Comparison of ENCODE assay signal across 8 cellular contexts in the genomic region with DNA sequence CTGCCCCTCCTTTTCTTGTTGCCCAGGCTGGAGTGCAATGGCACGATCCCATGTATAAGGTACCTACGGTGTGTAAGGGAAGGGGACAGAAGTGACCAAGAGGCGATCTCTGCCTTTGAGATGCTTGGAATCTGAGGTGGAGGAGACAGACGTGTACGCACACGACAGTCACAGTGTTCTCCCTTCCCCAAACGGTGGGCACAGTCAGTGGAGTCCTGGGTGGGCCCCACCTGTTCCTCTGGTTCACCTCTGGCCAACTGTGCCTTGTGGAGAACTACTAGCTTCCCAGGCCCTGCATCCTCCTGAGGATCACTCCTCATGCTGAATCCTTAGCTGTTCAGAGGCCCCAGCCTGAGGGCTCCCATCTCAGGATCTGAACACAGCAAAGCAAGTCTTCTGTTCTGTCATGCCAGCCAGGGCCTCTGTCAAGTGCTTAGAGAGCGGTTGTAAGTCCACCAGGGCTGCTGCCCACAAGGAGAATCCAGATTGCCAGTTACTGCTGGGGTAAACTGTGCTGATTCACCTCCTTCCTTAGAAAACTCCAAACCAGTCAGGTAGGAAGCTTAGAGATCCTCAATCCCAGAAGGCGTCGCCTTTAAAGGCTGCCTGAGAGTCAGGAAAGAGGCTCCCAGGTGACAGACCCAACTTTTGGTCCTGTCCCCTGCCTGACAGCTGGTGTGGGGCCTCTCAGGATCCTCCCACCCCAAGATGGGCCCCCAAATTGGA. TPM values are rescaled to one million over a fixed set of nuclear protein-coding genes. Genes with fewer than 3 reads are reported as not detected.
DNase-seq lines count a peak whose midpoint lies in the region; ATAC-seq and TF ChIP-seq lines count a peak whose summit lies in the region.

No MANE protein-coding gene starts in this region.

- no peak overlapping the region for H2BK120ac ChIP-seq in neuronal stem cell (ENCODE audit: low read depth, low read length)

- WGBS in neuronal stem cell (ENCODE audit: extremely low coverage in 2 of 2, insufficient read length in 2 of 2, insufficient replicate concordance in 1 of 2), 2 donors: no CpG with 5 or more reads among the region's 10 CpGs

- intact Hi-C loops in natural killer cell (cut with micrococcal nuclease): no loop called here

- H3K9ac ChIP-seq in KMS-11 (no peak overlapping the region), neuronal stem cell (ENCODE audit: low read depth, low read length, poor library complexity) (no peak overlapping the region)

- peak overlapping the region; percentile 97 for H3K4me3 Mint-ChIP-seq in natural killer cell

- H3K14ac ChIP-seq in neuronal stem cell (ENCODE audit: low read length): no peak overlapping the region

- no peaks in the 10 kb centered on the region; the same call in 1 of the 2 replicates for H3K36me3 ChIP-seq in BE2C
- H3K36me3 ChIP-seq in KMS-11 (ENCODE audit: insufficient read depth): no peaks in the 10 kb centered on the region
- H3K36me3 ChIP-seq in neuronal stem cell (replicated peaks in 1 of 2; ENCODE audit: control insufficient read depth in 2 of 2, insufficient read depth in 2 of 2, low read length in 2 of 2): peaks cover 0 to 41% of the 10 kb centered on the region in 2 donors

- DNase-seq in BE2C (no peak), choroid plexus epithelial cell (ENCODE audit: low read depth) (no peak), natural killer cell (no peak), neuronal stem cell (ENCODE audit: low spot score) (no peak), AG20443 (ENCODE audit: low spot score) (no peak)

- H3K27me3 Mint-ChIP-seq in natural killer cell (ENCODE audit: low read depth in 2 of 2): no peaks in the 10 kb centered on the region

- no peak overlapping the region for H2AK5ac ChIP-seq in neuronal stem cell (ENCODE audit: low read depth, low read length)

- no peak overlapping the region for H2AFZ ChIP-seq in KMS-11 (ENCODE audit: low read depth)
- H2AFZ ChIP-seq in neuronal stem cell (ENCODE audit: low read length): no peak overlapping the region

- no peak overlapping the region for H3K27ac ChIP-seq in KMS-11
- H3K27ac ChIP-seq in neuronal stem cell (replicated peaks; ENCODE audit: low read length): no peak overlapping the region

- H2BK12ac ChIP-seq in neuronal stem cell (ENCODE audit: low read length): no peak overlapping the region

- H2BK5ac ChIP-seq in neuronal stem cell (ENCODE audit: low read length): no peak overlapping the region

- H3K27me3 ChIP-seq in BE2C (no peaks in the 10 kb centered on the region), KMS-11 (ENCODE audit: insufficient read depth, low read depth) (no peaks in the 10 kb centered on the region), neuronal stem cell (ENCODE audit: control insufficient read depth in 3 of 3, insufficient read depth in 3 of 3, low read depth in 1 of 3, low read length in 3 of 3) (no peaks in the 10 kb centered on the region)

- H3K23ac ChIP-seq in neuronal stem cell (ENCODE audit: low read depth, low read length, poor library complexity): no peak overlapping the region

- H3K9me3 ChIP-seq in BE2C (no peaks in the 10 kb centered on the region), neuronal stem cell (replicated peaks in 1 of 2; ENCODE audit: control insufficient read depth in 2 of 2, insufficient read depth in 1 of 2, low read depth in 1 of 2, low read length in 2 of 2) (no peaks in the 10 kb centered on the region)

- H3K4me1 ChIP-seq in BE2C (peaks cover under 1% of the 10 kb centered on the region; the same call in 1 of the 2 replicates), KMS-11 (ENCODE audit: low read depth, poor library complexity, severe bottlenecking) (peaks cover 41% of the 10 kb centered on the region), neuronal stem cell (ENCODE audit: control insufficient read depth in 2 of 2, insufficient read depth in 1 of 2, low read depth in 1 of 2, low read length in 2 of 2) (peaks cover 7 to 34% of the 10 kb centered on the region in 2 donors)

- no peak overlapping the region for H2BK15ac ChIP-seq in neuronal stem cell (ENCODE audit: low read length)

- peaks cover 11% of the 10 kb centered on the region; the same call in 1 of the 2 replicates for H3K79me2 ChIP-seq in KMS-11 (ENCODE audit: insufficient read depth, low read depth)

- H3K4me1 Mint-ChIP-seq in natural killer cell: peaks cover 32 to 46% of the 10 kb centered on the region in 2 donors

- H3K4me3 ChIP-seq in BE2C (ENCODE audit: low read depth, low read length) (peak overlapping the region; percentile 94), KMS-11 (IDR thresholded peaks at IDR 0.05; ENCODE audit: insufficient read depth, low read depth, low read length) (no peak overlapping the region), choroid plexus epithelial cell (ENCODE audit: low read depth, low read length) (peak overlapping the region; percentile 97), neuronal stem cell (ENCODE audit: low read length in 2 of 2) (peak overlapping the region in 1 of 2 donors; percentile 92)

- peak overlapping the region; percentile 89 to 93 for H3K27ac Mint-ChIP-seq in natural killer cell

- ATAC-seq in natural killer cell (no peak), GM18498 (IDR thresholded peaks at IDR 0.05; ENCODE audit: unreplicated experiment) (no peak), HG03196 (IDR thresholded peaks at IDR 0.05; ENCODE audit: unreplicated experiment) (no peak)

- peaks cover 3% of the 10 kb centered on the region for H3K79me1 ChIP-seq in neuronal stem cell (ENCODE audit: low read depth, low read length)

- H4K8ac ChIP-seq in neuronal stem cell (ENCODE audit: low read depth, low read length): no peak overlapping the region

- no peaks in the 10 kb centered on the region for H3K36me3 Mint-ChIP-seq in natural killer cell

- H3K4me2 ChIP-seq in KMS-11 (peak overlapping the region; percentile 95), neuronal stem cell (ENCODE audit: insufficient read depth, low read length, poor library complexity, severe bottlenecking) (no peak overlapping the region)

- H3K4ac ChIP-seq in neuronal stem cell (ENCODE audit: low read length): no peak overlapping the region

- TF ChIP-seq CTCF in BE2C (IDR thresholded peaks at IDR 0.05; ENCODE audit: low read depth, low read length): no peak
- TF ChIP-seq CTCF in KMS-11 (conservative IDR thresholded peaks at IDR 0.05; ENCODE audit: low read depth, low read length): no peak
- TF ChIP-seq CTCF in choroid plexus epithelial cell (conservative IDR thresholded peaks at IDR 0.05; ENCODE audit: low read depth, low read length): no peak
- TF ChIP-seq CTCF in natural killer cell (IDR thresholded peaks at IDR 0.05): no peak

- H4K91ac ChIP-seq in neuronal stem cell (ENCODE audit: low read depth, low read length, poor library complexity): no peak overlapping the region

- H4K20me1 ChIP-seq in KMS-11 (ENCODE audit: insufficient read depth): no peaks in the 10 kb centered on the region

- no peaks in the 10 kb centered on the region for H3K9me3 Mint-ChIP-seq in natural killer cell

- no peak overlapping the region for H3K18ac ChIP-seq in neuronal stem cell (ENCODE audit: low read length)

RNA-seq across cellular contexts. Expression of gene SLC35F6, which starts 1.6 kb away (rescaled TPM):
- polyA plus RNA-seq in BE2C (2012; ENCODE audit: insufficient read depth, insufficient read length, low read depth): 20.8 TPM
- 10 to 100 TPM; 30.0 to 35.6 (median 30.4) TPM for total RNA-seq in natural killer cell
- 8.5 TPM for polyA plus RNA-seq in neuronal stem cell (2013, experiment 1 of 2)
- polyA plus RNA-seq in neuronal stem cell (2013, experiment 2 of 2): 9.6 TPM

RNA-seq across cellular contexts. Expression of gene CENPA, which starts 20.2 kb away (rescaled TPM):
- polyA plus RNA-seq in BE2C (2012; ENCODE audit: insufficient read depth, insufficient read length, low read depth): 3.7 TPM
- total RNA-seq in natural killer cell: under 1 TPM; 0.38 to 0.52 (median 0.50) TPM
- 61.5 TPM for polyA plus RNA-seq in neuronal stem cell (2013, experiment 1 of 2)
- 60.8 TPM for polyA plus RNA-seq in neuronal stem cell (2013, experiment 2 of 2)
